Comparison of ENCODE assay signal across 1 cellular context in the genomic region with DNA sequence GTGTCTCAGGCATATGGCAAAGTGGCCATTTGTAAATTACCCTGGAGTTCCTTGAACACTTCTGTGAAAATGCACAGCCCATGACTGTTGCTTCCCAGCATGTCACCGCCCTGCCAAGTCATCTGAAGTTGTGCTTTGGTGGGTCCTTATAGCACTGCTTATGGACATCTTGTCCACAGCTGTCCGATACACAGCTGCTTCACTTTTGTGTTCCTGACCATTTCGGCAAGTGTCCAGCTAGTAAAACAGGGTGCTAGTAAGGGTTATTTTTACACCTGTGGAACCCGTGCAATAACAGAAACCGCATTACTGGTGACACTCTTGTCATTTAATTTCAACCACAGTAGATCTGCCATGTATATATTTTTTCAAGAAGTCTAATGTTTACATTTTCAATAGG.
TF ChIP-seq lines count a peak whose summit lies in the region.

No MANE protein-coding gene starts in this region.

TF ChIP-seq in GM12878, 131 proteins besides CTCF, POLR2A, EP300 and RAD21 (continued from another document):
- TF ChIP-seq, protein P1, sequence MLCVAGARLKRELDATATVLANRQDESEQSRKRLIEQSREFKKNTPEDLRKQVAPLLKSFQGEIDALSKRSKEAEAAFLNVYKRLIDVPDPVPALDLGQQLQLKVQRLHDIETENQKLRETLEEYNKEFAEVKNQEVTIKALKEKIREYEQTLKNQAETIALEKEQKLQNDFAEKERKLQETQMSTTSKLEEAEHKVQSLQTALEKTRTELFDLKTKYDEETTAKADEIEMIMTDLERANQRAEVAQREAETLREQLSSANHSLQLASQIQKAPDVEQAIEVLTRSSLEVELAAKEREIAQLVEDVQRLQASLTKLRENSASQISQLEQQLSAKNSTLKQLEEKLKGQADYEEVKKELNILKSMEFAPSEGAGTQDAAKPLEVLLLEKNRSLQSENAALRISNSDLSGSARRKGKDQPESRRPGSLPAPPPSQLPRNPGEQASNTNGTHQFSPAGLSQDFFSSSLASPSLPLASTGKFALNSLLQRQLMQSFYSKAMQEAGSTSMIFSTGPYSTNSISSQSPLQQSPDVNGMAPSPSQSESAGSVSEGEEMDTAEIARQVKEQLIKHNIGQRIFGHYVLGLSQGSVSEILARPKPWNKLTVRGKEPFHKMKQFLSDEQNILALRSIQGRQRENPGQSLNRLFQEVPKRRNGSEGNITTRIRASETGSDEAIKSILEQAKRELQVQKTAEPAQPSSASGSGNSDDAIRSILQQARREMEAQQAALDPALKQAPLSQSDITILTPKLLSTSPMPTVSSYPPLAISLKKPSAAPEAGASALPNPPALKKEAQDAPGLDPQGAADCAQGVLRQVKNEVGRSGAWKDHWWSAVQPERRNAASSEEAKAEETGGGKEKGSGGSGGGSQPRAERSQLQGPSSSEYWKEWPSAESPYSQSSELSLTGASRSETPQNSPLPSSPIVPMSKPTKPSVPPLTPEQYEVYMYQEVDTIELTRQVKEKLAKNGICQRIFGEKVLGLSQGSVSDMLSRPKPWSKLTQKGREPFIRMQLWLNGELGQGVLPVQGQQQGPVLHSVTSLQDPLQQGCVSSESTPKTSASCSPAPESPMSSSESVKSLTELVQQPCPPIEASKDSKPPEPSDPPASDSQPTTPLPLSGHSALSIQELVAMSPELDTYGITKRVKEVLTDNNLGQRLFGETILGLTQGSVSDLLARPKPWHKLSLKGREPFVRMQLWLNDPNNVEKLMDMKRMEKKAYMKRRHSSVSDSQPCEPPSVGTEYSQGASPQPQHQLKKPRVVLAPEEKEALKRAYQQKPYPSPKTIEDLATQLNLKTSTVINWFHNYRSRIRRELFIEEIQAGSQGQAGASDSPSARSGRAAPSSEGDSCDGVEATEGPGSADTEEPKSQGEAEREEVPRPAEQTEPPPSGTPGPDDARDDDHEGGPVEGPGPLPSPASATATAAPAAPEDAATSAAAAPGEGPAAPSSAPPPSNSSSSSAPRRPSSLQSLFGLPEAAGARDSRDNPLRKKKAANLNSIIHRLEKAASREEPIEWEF (IDR thresholded peaks at IDR 0.05; ENCODE audit: insufficient replicate concordance, low read depth, low read length) = no peak
- 0 out of 2 replicates have a peak, but pooled peaks have one; percentile 33 for TF ChIP-seq EED (IDR thresholded peaks at IDR 0.05; ENCODE audit: low read depth)
- TF ChIP-seq CHD1 (IDR thresholded peaks at IDR 0.05; ENCODE audit: low read depth, low read length) = no peak
